Comparison of ENCODE assay signal across 24 cellular contexts in the genomic region with DNA sequence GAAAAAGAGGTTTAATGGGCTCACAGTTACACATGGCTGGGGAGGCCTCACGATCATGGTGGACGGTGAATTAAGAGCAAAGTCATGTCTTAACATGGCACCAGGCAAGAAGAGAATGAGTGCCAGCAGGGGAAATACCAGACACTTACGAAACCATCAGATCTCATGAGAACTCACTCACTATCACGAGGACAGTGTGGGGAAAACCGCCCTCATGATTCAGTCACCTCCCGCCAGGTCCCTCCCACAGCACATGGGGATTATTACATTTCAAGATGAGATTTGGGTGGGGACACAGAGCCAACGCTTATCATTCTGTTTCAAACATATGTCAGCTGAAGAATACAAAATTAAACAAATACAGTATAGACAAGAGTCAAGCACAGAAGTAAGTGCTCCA.
DNase-seq lines count a peak whose midpoint lies in the region; ATAC-seq, FAIRE-seq and TF ChIP-seq lines count a peak whose summit lies in the region.
"Had no signal": no experiment of that assay in that cellular context is flagged by ENCODE, and none has a peak within 500 bp of the region (broad histone marks: within the 10 kb centered on the region; RNA-seq: fewer than 3 reads in every experiment).

No MANE protein-coding gene starts in this region.

- no peak overlapping the region for H3K4me2 ChIP-seq in mammary epithelial cell (ENCODE audit: insufficient read depth, low read depth, low read length)
- H3K4me2 ChIP-seq: GM23338 had no signal

- FAIRE-seq in H54 (lab: Jason Lieb, UNC) (peak; percentile 84), frontal cortex (lab: Jason Lieb, UNC) (no peak)
- FAIRE-seq: GM12891 had no signal

- 96% methylated on average over 7 of the region's 7 CpGs for WGBS in mammary epithelial cell (ENCODE audit: low coverage, missing lambda C conversion rate)

- intact Hi-C loops in mammary epithelial cell (cut with micrococcal nuclease), result no loop called here

- H3K9ac ChIP-seq in mammary epithelial cell (ENCODE audit: insufficient read depth, low read length), result no peak overlapping the region
- H3K9ac ChIP-seq: BLaER1 treated with 17β-estradiol and CSF1 and Interleukin-3, amounts not matched to agents 10 nM and 100 nM had no signal

- DNase-seq in H54 (ENCODE audit: insufficient read length, low spot score), result no peak
- peak; percentile 6 for DNase-seq in LHCN-M2 (ENCODE audit: low read depth)
- DNase-seq in mammary epithelial cell, result peak; percentile 29
- peak; percentile 32 for DNase-seq in fibroblast of mammary gland (ENCODE audit: low read depth)
- DNase-seq in frontal cortex (ENCODE audit: low spot score in 2 of 2), result no peak
- DNase-seq in stimulated activated CD4-positive, alpha-beta T cell treated with anti-CD3 and anti-CD28 coated beads, Interleukin-2, amount 100 ng/mL, for 48 hours, result no peak
- DNase-seq: ACHN; Caco-2; CD4-positive, alpha-beta memory T cell; DMS 273 treated with DMSO at 0.1 percent for 48 hours; DND-41; HCEC 1CT; MG63; NCI-H1092 treated with DMSO at 0.1 percent for 48 hours; NCI-H1436 treated with DMSO at 0.1 percent for 48 hours; NCI-H2029; NCI-H345; NCI-H524; Peyer's patch had no signal

- dilution Hi-C loops in mammary epithelial cell (cut with HindIII; ENCODE audit: low sequenced_read_pairs), result loop anchor here (5.0 kb wide), 1 partner anchor 83 kb away; no protein-coding TSS in a partner anchor

- CTCF ChIA-PET in mammary epithelial cell (lab: Charles Lee; ENCODE audit: low non-redundant PET), result no interaction called here

- H3K27me3 ChIP-seq in mammary epithelial cell (ENCODE audit: insufficient read depth, low read length), result no peaks in the 10 kb centered on the region
- H3K27me3 ChIP-seq: BLaER1 treated with 17β-estradiol and CSF1 and Interleukin-3, amounts not matched to agents 10 nM and 100 nM; MG63; Peyer's patch had no signal

- H3K4me1 ChIP-seq in mammary epithelial cell (ENCODE audit: insufficient read depth, low read length), result peaks cover 14% of the 10 kb centered on the region
- H3K4me1 ChIP-seq: Caco-2, Peyer's patch had no signal

- no peak for ATAC-seq in HG03354 (IDR thresholded peaks at IDR 0.05; ENCODE audit: poor library complexity, severe bottlenecking, unreplicated experiment)
- ATAC-seq: GM23338, SK-N-SH treated with all-trans-retinoic acid at 6 μM for 48 hours had no signal

- TF ChIP-seq CTCF in mammary epithelial cell (conservative IDR thresholded peaks at IDR 0.05 in 1 of 2, IDR thresholded peaks at IDR 0.05 in 1 of 2; ENCODE audit: extremely low read depth in 1 of 2, insufficient read depth in 1 of 2, low read depth in 1 of 2, low read length in 2 of 2) (no peak), fibroblast of mammary gland (conservative IDR thresholded peaks at IDR 0.05; ENCODE audit: control insufficient read depth, insufficient read depth, low read depth, low read length) (no peak)

- H3K27ac ChIP-seq in mammary epithelial cell (ENCODE audit: insufficient read depth, low read depth, low read length), result no peak overlapping the region
- H3K27ac ChIP-seq: BLaER1 treated with 17β-estradiol and CSF1 and Interleukin-3, amounts not matched to agents 10 nM and 100 nM; Peyer's patch had no signal

- no TSS peak for BruUV-seq in mammary epithelial cell (replicated peaks; lab: Mats Ljungman, UMichigan)

- H3K79me2 ChIP-seq in mammary epithelial cell (ENCODE audit: insufficient read depth, low read length), result no peaks in the 10 kb centered on the region

- TF ChIP-seq POLR2A in H54 (IDR thresholded peaks at IDR 0.05; ENCODE audit: low read depth, low read length), result no peak

- H4K20me1 ChIP-seq in mammary epithelial cell (ENCODE audit: insufficient read depth, low read length), result no peaks in the 10 kb centered on the region
- H4K20me1 ChIP-seq: BLaER1 treated with 17β-estradiol and CSF1 and Interleukin-3, amounts not matched to agents 10 nM and 100 nM had no signal

- no peaks in the 10 kb centered on the region for H3K9me3 ChIP-seq in mammary epithelial cell (replicated peaks; ENCODE audit: insufficient read depth, low read length)
- H3K9me3 ChIP-seq: Caco-2, MG63, Peyer's patch had no signal

- in situ Hi-C loops in mammary epithelial cell (cut with MboI; ENCODE audit: low sequenced_read_pairs in 2 of 2), result no loop called here

- H2AFZ ChIP-seq in mammary epithelial cell (ENCODE audit: low read depth, low read length), result no peak overlapping the region
- H2AFZ ChIP-seq: GM23338 had no signal

- no peaks in the 10 kb centered on the region for H3K36me3 ChIP-seq in mammary epithelial cell (ENCODE audit: insufficient read depth, low read length)
- H3K36me3 ChIP-seq: MG63, Peyer's patch had no signal

- H3K4me3 ChIP-seq in mammary epithelial cell (replicated peaks in 1 of 3; ENCODE audit: insufficient read depth in 1 of 3, low read depth in 2 of 3, low read length in 3 of 3) (no peak overlapping the region), fibroblast of mammary gland (ENCODE audit: control insufficient read depth, low read depth, low read length) (no peak overlapping the region)
- H3K4me3 ChIP-seq: BLaER1 treated with 17β-estradiol and CSF1 and Interleukin-3, amounts not matched to agents 10 nM and 100 nM; GM23338; MG63; Peyer's patch had no signal

Comparison
In these comparisons a context has a peak if more than half of its experiments do, and no peak if none do; other contexts are left out.
1. DNase-seq: peak in LHCN-M2 (single experiment), mammary epithelial cell (single experiment) and fibroblast of mammary gland (single experiment); none in H54 (single experiment), frontal cortex (0 of 2) and stimulated activated CD4-positive, alpha-beta T cell treated with anti-CD3 and anti-CD28 coated beads, Interleukin-2, amount 100 ng/mL, for 48 hours (0 of 2).